In the genomic region with DNA sequence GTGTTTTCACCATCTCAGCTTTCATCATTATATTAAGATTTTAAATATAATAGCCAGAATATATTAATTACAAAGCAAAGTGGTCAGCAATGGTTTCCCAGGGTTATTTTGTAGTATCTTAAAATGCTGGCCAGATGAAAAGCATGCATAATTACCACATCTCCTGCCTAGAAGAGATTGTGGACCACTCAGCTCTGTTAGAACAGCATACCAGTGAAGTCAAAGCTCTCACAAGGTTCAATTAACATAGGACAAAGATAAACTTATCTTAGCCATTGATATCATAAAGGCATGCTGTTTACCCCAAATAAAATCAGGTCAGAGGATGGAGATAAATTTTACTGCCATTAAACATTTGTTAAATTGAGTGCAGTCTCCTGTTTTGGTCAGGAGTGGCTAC, we compare ENCODE assay signal across 19 cellular contexts. TPM values are rescaled to one million over a fixed set of nuclear protein-coding genes. Genes with fewer than 3 reads are reported as not detected.
"Had no signal": no experiment of that assay in that cellular context is flagged by ENCODE, and none has a peak within 500 bp of the region (broad histone marks: within the 10 kb centered on the region; RNA-seq: fewer than 3 reads in every experiment).

No MANE protein-coding gene starts in this region.

- H3K4me3 ChIP-seq: adrenal gland, body of pancreas, gastrocnemius medialis, transverse colon, uterus had no signal

- H3K4me1 ChIP-seq: adrenal gland, body of pancreas, gastrocnemius medialis, transverse colon, uterus had no signal

- ATAC-seq: activated CD4-positive, CD25-positive, alpha-beta regulatory T cell treated with anti-CD3 and anti-CD28 coated beads, Interleukin-2, amount 50 U/mL, for 24 hours; activated CD8-positive, alpha-beta T cell treated with anti-CD3 and anti-CD28 coated beads, Interleukin-2, amount 10 ng/mL, durations not matched to agents 7 days and 5 days; body of pancreas; gastrocnemius medialis; left colon; stimulated activated naive CD8-positive, alpha-beta T cell treated with anti-CD3 and anti-CD28 coated beads, Interleukin-15, Interleukin-2, amounts not matched to agents 100 U/mL and 50 U/mL, for 24 hours had no signal

- H3K27ac Mint-ChIP-seq: activated CD4-positive, alpha-beta T cell treated with anti-CD3 and anti-CD28 coated beads, Interleukin-2, amount 10 ng/mL, durations not matched to agents 7 days and 5 days; activated CD8-positive, alpha-beta T cell treated with anti-CD3 and anti-CD28 coated beads, Interleukin-2, amount 10 ng/mL, durations not matched to agents 7 days and 5 days; activated T-cell treated with anti-CD3 and anti-CD28 coated beads, Interleukin-2, amount 50 U/mL, for 24 hours; nephron; T-helper 1 cell treated with Interleukin-12 subunit alpha and Interleukin-12 subunit beta and Interleukin-4 antibody, amounts not matched to agents 30 μg/mL and 1 μg/mL, for 36 hours had no signal

- H3K9me3 Mint-ChIP-seq: activated CD4-positive, alpha-beta T cell treated with anti-CD3 and anti-CD28 coated beads, Interleukin-2, amount 10 ng/mL, durations not matched to agents 7 days and 5 days; nephron; T-helper 1 cell treated with Interleukin-12 subunit alpha and Interleukin-12 subunit beta and Interleukin-4 antibody, amounts not matched to agents 30 μg/mL and 1 μg/mL, for 36 hours had no signal

- H3K27ac ChIP-seq: adrenal gland, body of pancreas, gastrocnemius medialis, transverse colon, uterus had no signal

- DNase-seq: activated CD4-positive, alpha-beta T cell treated with anti-CD3 and anti-CD28 coated beads, Interleukin-2, amount 10 ng/mL, durations not matched to agents 7 days and 5 days; activated CD8-positive, alpha-beta T cell treated with anti-CD3 and anti-CD28 coated beads, Interleukin-2, amount 10 ng/mL, durations not matched to agents 7 days and 5 days; activated naive CD4-positive, alpha-beta T cell treated with anti-CD3 and anti-CD28 coated beads, Interleukin-2, amount 50 U/mL, for 16 hours; activated T-cell treated with anti-CD3 and anti-CD28 coated beads, Interleukin-2, amount 50 U/mL, for 24 hours; adrenal gland; body of pancreas; cortex of kidney; gastrocnemius medialis; left colon; midbrain; posterior cingulate gyrus; stimulated activated CD4-positive, alpha-beta T cell treated with anti-CD3 and anti-CD28 coated beads, Interleukin-2, amount 100 ng/mL, for 24 hours; stimulated activated naive CD8-positive, alpha-beta T cell treated with anti-CD3 and anti-CD28 coated beads, Interleukin-15, Interleukin-2, amounts not matched to agents 100 U/mL and 50 U/mL, for 24 hours; substantia nigra; transverse colon; uterus had no signal

- H3K27me3 ChIP-seq: adrenal gland, body of pancreas, gastrocnemius medialis, transverse colon, uterus had no signal

- H3K9me3 ChIP-seq: adrenal gland, body of pancreas, gastrocnemius medialis, transverse colon, uterus had no signal

- H3K27me3 Mint-ChIP-seq: activated CD4-positive, alpha-beta T cell treated with anti-CD3 and anti-CD28 coated beads, Interleukin-2, amount 10 ng/mL, durations not matched to agents 7 days and 5 days; activated T-cell treated with anti-CD3 and anti-CD28 coated beads, Interleukin-2, amount 50 U/mL, for 24 hours had no signal

- H3K36me3 ChIP-seq: adrenal gland, gastrocnemius medialis, transverse colon, uterus had no signal

- H3K4me3 Mint-ChIP-seq: activated CD4-positive, alpha-beta T cell treated with anti-CD3 and anti-CD28 coated beads, Interleukin-2, amount 10 ng/mL, durations not matched to agents 7 days and 5 days; activated CD8-positive, alpha-beta T cell treated with anti-CD3 and anti-CD28 coated beads, Interleukin-2, amount 10 ng/mL, durations not matched to agents 7 days and 5 days; activated T-cell treated with anti-CD3 and anti-CD28 coated beads, Interleukin-2, amount 50 U/mL, for 24 hours; nephron; T-helper 1 cell treated with Interleukin-12 subunit alpha and Interleukin-12 subunit beta and Interleukin-4 antibody, amounts not matched to agents 30 μg/mL and 1 μg/mL, for 36 hours had no signal

- H3K4me1 Mint-ChIP-seq: activated CD4-positive, alpha-beta T cell treated with anti-CD3 and anti-CD28 coated beads, Interleukin-2, amount 10 ng/mL, durations not matched to agents 7 days and 5 days; nephron had no signal

RNA-seq across cellular contexts. Expression of a gene that starts 19.3 kb away (rescaled TPM):
- total RNA-seq: activated CD4-positive, alpha-beta T cell treated with anti-CD3 and anti-CD28 coated beads, Interleukin-2, amount 10 ng/mL, durations not matched to agents 7 days and 5 days; activated CD8-positive, alpha-beta T cell treated with anti-CD3 and anti-CD28 coated beads, Interleukin-2, amount 10 ng/mL, durations not matched to agents 7 days and 5 days had no signal
